ENCODE assay signal across 8 cellular contexts in genomic region chr16:87853411-87854052, GRCh38. TPM values are rescaled to one million over a fixed set of nuclear protein-coding genes. Genes with fewer than 3 reads are reported as not detected.
DNase-seq lines count a peak whose midpoint lies in the region; ATAC-seq and TF ChIP-seq lines count a peak whose summit lies in the region.

No MANE protein-coding gene starts in this region.

- ATAC-seq in DND-41 (ENCODE audit: insufficient read depth, low read depth) (peak; percentile 83), HG02610 (IDR thresholded peaks at IDR 0.05; ENCODE audit: unreplicated experiment) (peak; percentile 49), left lung (peak; percentile 90), GM19397 (IDR thresholded peaks at IDR 0.05; ENCODE audit: unreplicated experiment) (no peak)

- peak overlapping the region; percentile 52 for H3K4me2 ChIP-seq in DND-41 (ENCODE audit: insufficient read depth, low read length)

- intact Hi-C loops in left lung (cut with DNase I): no loop called here

- H3K27ac ChIP-seq in DND-41 (ENCODE audit: low read length) (peak overlapping the region; percentile 85), cingulate gyrus (ENCODE audit: low read depth, low read length) (peak overlapping the region; percentile 83), left lung (peak overlapping the region; percentile 69 to 77)

- H3K9ac ChIP-seq in DND-41 (ENCODE audit: low read depth, low read length): peak overlapping the region; percentile 48

- H3K4me3 ChIP-seq in DND-41 (ENCODE audit: low read depth in 1 of 2, low read length in 2 of 2) (no peak overlapping the region), left lung (peak overlapping the region; percentile 21 to 30)

- H2AFZ ChIP-seq in DND-41 (ENCODE audit: low read depth, low read length): no peak overlapping the region

- DNase-seq in DND-41 (peak; percentile 96), NCI-H510A (lab: John Stamatoyannopoulos, UW) (peak; percentile 60), left lung (peak; percentile 97 to 98)
- peak; percentile 89 for DNase-seq in activated CD4-positive, alpha-beta T cell treated with anti-CD3 and anti-CD28 coated beads, Interleukin-2, amount 50 U/mL, for 1 hour
- peak; percentile 82 for DNase-seq in stimulated activated CD4-positive, alpha-beta T cell treated with anti-CD3 and anti-CD28 coated beads, Interleukin-4, amount 100 ng/mL, for 1 hour

- peaks cover 98% of the 10 kb centered on the region for H3K36me3 ChIP-seq in DND-41 (ENCODE audit: insufficient read depth, low read length)
- H3K36me3 ChIP-seq in left lung: peaks cover 0 to 23% of the 10 kb centered on the region in 2 donors

- H3K27me3 ChIP-seq in DND-41 (ENCODE audit: insufficient read depth, low read length, poor library complexity) (no peaks in the 10 kb centered on the region), left lung (no peaks in the 10 kb centered on the region)

- H3K4me1 ChIP-seq in DND-41 (ENCODE audit: insufficient read depth, low read length): peaks cover 73% of the 10 kb centered on the region
- H3K4me1 ChIP-seq in left lung: peaks cover 8 to 67% of the 10 kb centered on the region in 2 donors

- TF ChIP-seq CTCF in DND-41 (IDR thresholded peaks at IDR 0.05; ENCODE audit: borderline replicate concordance, extremely low read depth, low read length, poor library complexity, severe bottlenecking) (no peak), left lung (IDR thresholded peaks at IDR 0.05) (no peak)

- H4K20me1 ChIP-seq in DND-41 (ENCODE audit: insufficient read depth, low read length): peaks cover 100% of the 10 kb centered on the region

- H3K9me3 ChIP-seq in DND-41 (ENCODE audit: insufficient read depth, low read length, severe bottlenecking) (no peaks in the 10 kb centered on the region), left lung (no peaks in the 10 kb centered on the region)

- H3K79me2 ChIP-seq in DND-41 (ENCODE audit: insufficient read depth, low read length): peaks cover 100% of the 10 kb centered on the region

RNA-seq across cellular contexts. Expression of gene SLC7A5, which starts 15.8 kb away (rescaled TPM):
- 10 to 100 TPM; 10.6 to 35.0 TPM for total RNA-seq in left lung

Comparison
In these comparisons a context has a peak if more than half of its experiments do, and no peak if none do; other contexts are left out.
1. H3K4me3 ChIP-seq: peak in left lung (2 of 2); none in DND-41 (0 of 2).
2. Peak in every context shown above with its lines, with median percentiles within 50 percentile points of each other: DNase-seq and H3K27ac ChIP-seq.